11 cellular contexts compared by ENCODE assay signal in the genomic region with DNA sequence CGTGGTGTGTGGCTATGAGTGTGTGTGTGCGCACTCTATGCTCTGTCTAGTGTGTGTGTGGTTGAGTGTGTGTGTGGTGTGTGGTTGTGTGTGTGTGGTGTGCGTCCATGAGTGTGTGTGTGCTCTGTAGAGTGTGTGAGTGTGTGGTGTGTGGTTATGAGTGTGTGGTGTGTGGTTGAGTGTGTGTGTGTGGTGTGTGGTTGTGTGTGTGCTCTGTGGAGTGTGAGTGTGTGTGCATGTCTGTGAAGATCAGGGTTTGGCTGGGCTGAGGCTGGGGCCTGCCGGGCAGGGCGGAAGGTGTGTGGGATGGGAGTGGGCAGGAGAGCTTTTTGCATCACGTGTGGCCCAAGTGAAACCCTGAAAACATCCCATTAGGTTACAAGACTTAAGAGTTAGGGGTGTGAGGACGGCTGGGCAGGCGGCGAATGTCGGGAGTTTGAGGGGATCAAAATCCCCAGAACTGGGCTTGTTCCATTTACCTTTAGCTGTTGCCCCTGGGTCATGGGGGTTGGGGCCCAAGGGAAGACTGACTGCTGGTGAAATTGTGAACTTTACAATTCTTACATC. TPM values are rescaled to one million over a fixed set of nuclear protein-coding genes. Genes with fewer than 3 reads are reported as not detected.
DNase-seq lines count a peak whose midpoint lies in the region; ATAC-seq and TF ChIP-seq lines count a peak whose summit lies in the region.
"Had no signal": no experiment of that assay in that cellular context is flagged by ENCODE, and none has a peak within 500 bp of the region (broad histone marks: within the 10 kb centered on the region; RNA-seq: fewer than 3 reads in every experiment).

No MANE protein-coding gene starts in this region.

- no peaks in the 10 kb centered on the region for H3K27me3 Mint-ChIP-seq in activated naive CD8-positive, alpha-beta T cell treated with anti-CD3 and anti-CD28 coated beads for 36 hours
- H3K27me3 Mint-ChIP-seq in glutamatergic neuron (ENCODE audit: unreplicated experiment): no peaks in the 10 kb centered on the region

- no peak overlapping the region for H3K27ac Mint-ChIP-seq in activated naive CD8-positive, alpha-beta T cell treated with anti-CD3 and anti-CD28 coated beads for 36 hours
- no peak overlapping the region for H3K27ac Mint-ChIP-seq in glutamatergic neuron (ENCODE audit: unreplicated experiment)

- CTCF ChIA-PET in GM10248 (lab: Yijun Ruan, JAX): interaction anchor here (1.0 to 25.0 kb wide), 16 partner anchors 7 to 380 kb away, joined by 3 to 357 read pairs (median 4); a partner anchor contains a TSS

- DNase-seq in GM10248 (ENCODE audit: extremely low spot score): peak; percentile 60
- peak; percentile 48 for DNase-seq in activated naive CD8-positive, alpha-beta T cell treated with anti-CD3 and anti-CD28 coated beads for 36 hours
- no peak for DNase-seq in glutamatergic neuron
- DNase-seq in anterior cingulate cortex (lab: John Stamatoyannopoulos, UW): no peak
- no peak for DNase-seq in DMS79 treated with DMSO at 0.1 percent for 48 hours (lab: John Stamatoyannopoulos, UW)
- DNase-seq in effector CD4-positive, alpha-beta T cell: no peak
- DNase-seq: cortex of kidney had no signal

- TF ChIP-seq CTCF in GM10248 (IDR thresholded peaks at IDR 0.05; ENCODE audit: control extremely low read depth, extremely low read depth, low read depth, missing control alignments) (no peak), glutamatergic neuron (IDR thresholded peaks at IDR 0.05; ENCODE audit: partially characterized antibody, unreplicated experiment) (no peak)

- H3K36me3 Mint-ChIP-seq in activated naive CD8-positive, alpha-beta T cell treated with anti-CD3 and anti-CD28 coated beads for 36 hours: peaks cover 10% of the 10 kb centered on the region
- no peaks in the 10 kb centered on the region for H3K36me3 Mint-ChIP-seq in glutamatergic neuron (ENCODE audit: unreplicated experiment)

- POLR2A ChIA-PET in GM10248 (lab: Yijun Ruan, JAX): interaction anchor here (0.6 to 1.1 kb wide), 3 partner anchors 30 to 312 kb away, joined by 3 to 7 read pairs (median 7); a partner anchor contains a TSS

- H3K9me3 Mint-ChIP-seq in activated naive CD8-positive, alpha-beta T cell treated with anti-CD3 and anti-CD28 coated beads for 36 hours: no peaks in the 10 kb centered on the region
- H3K9me3 Mint-ChIP-seq in glutamatergic neuron (ENCODE audit: unreplicated experiment): no peaks in the 10 kb centered on the region

- H3K4me3 Mint-ChIP-seq in activated naive CD8-positive, alpha-beta T cell treated with anti-CD3 and anti-CD28 coated beads for 36 hours: no peak overlapping the region
- no peak overlapping the region for H3K4me3 Mint-ChIP-seq in glutamatergic neuron (ENCODE audit: unreplicated experiment)

- H3K4me1 Mint-ChIP-seq in activated naive CD8-positive, alpha-beta T cell treated with anti-CD3 and anti-CD28 coated beads for 36 hours: peaks cover 33% of the 10 kb centered on the region
- no peaks in the 10 kb centered on the region for H3K4me1 Mint-ChIP-seq in glutamatergic neuron (ENCODE audit: low read depth, unreplicated experiment)

- ATAC-seq in GM19395 (IDR thresholded peaks at IDR 0.05; ENCODE audit: unreplicated experiment) (peak; percentile 26), HG03060 (IDR thresholded peaks at IDR 0.05; ENCODE audit: low read depth, unreplicated experiment) (peak; percentile 4)

RNA-seq across cellular contexts. Expression of a gene that starts 2.9 kb away (rescaled TPM):
- total RNA-seq in activated naive CD8-positive, alpha-beta T cell treated with anti-CD3 and anti-CD28 coated beads for 36 hours: 10 to 100 TPM; 42.9 to 45.5 TPM
- not detected for total RNA-seq in glutamatergic neuron (ENCODE audit: unreplicated experiment)

RNA-seq across cellular contexts. Expression of a gene that starts 21.6 kb away (rescaled TPM):
- under 1 TPM; 0.08 to 0.10 TPM for total RNA-seq in activated naive CD8-positive, alpha-beta T cell treated with anti-CD3 and anti-CD28 coated beads for 36 hours
- not detected for total RNA-seq in glutamatergic neuron (ENCODE audit: unreplicated experiment)

RNA-seq across cellular contexts. Expression of a gene that starts 27.4 kb away (rescaled TPM):
- under 1 TPM; 0.54 to 0.72 TPM for total RNA-seq in activated naive CD8-positive, alpha-beta T cell treated with anti-CD3 and anti-CD28 coated beads for 36 hours
- not detected for total RNA-seq in glutamatergic neuron (ENCODE audit: unreplicated experiment)
- total RNA-seq: sciatic nerve, subcutaneous adipose tissue had no signal

RNA-seq across cellular contexts. Expression of a gene that starts 45.6 kb away (rescaled TPM):
- total RNA-seq in activated naive CD8-positive, alpha-beta T cell treated with anti-CD3 and anti-CD28 coated beads for 36 hours: not detected
- not detected for total RNA-seq in glutamatergic neuron (ENCODE audit: unreplicated experiment)
- total RNA-seq: sciatic nerve, subcutaneous adipose tissue had no signal

RNA-seq across cellular contexts. Expression of a gene that starts 59.2 kb away (rescaled TPM):
- not detected for total RNA-seq in activated naive CD8-positive, alpha-beta T cell treated with anti-CD3 and anti-CD28 coated beads for 36 hours
- total RNA-seq in glutamatergic neuron (ENCODE audit: unreplicated experiment): not detected
- total RNA-seq: sciatic nerve, subcutaneous adipose tissue had no signal

Comparison
In these comparisons a context has a peak if more than half of its experiments do, and no peak if none do; other contexts are left out.
1. DNase-seq: peak in GM10248 (single experiment) and activated naive CD8-positive, alpha-beta T cell treated with anti-CD3 and anti-CD28 coated beads for 36 hours (single experiment); none in glutamatergic neuron (single experiment), anterior cingulate cortex (0 of 58), DMS79 treated with DMSO at 0.1 percent for 48 hours (single experiment) and effector CD4-positive, alpha-beta T cell (single experiment).
2. RNA of a gene that starts 2.9 kb away (total RNA-seq): 42.9 to 45.5 TPM in activated naive CD8-positive, alpha-beta T cell treated with anti-CD3 and anti-CD28 coated beads for 36 hours; not detected in glutamatergic neuron (single experiment); every median in the first group is over 10 times any median in the second.